In the genomic region with DNA sequence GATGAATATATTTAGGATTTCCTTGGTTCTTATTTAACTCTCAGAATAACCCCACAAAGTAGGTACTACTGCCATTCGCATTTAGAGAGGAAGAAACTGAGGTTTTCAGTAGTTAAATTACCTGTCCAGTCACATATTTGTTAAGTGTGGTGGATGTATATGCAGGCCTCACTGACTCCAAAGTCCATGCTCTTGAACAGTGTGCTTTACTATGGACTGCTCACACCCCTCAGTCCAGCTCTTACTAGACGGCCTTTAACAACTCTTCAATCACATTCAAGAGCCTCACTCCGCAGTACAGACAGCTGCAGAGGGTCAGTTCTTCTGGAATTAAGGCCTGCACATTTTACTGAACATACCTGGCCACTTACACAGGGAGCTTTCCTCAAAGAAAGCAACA, we compare ENCODE assay signal across 26 cellular contexts.
"Had no signal": no experiment of that assay in that cellular context is flagged by ENCODE, and none has a peak within 500 bp of the region (broad histone marks: within the 10 kb centered on the region; RNA-seq: fewer than 3 reads in every experiment).

No MANE protein-coding gene starts in this region.

- DNase-seq: stimulated activated CD4-positive, alpha-beta T cell treated with anti-CD3 and anti-CD28 coated beads, Interleukin-2, amount 100 ng/mL, for 48 hours; stimulated activated CD4-positive, alpha-beta T cell treated with anti-CD3 and anti-CD28 coated beads, Interleukin-4, amount 100 ng/mL, for 1 hour; stimulated activated CD4-positive, alpha-beta T cell treated with anti-CD3 and anti-CD28 coated beads, Interleukin-4, amount 100 ng/mL, for 24 hours; stimulated activated CD4-positive, alpha-beta T cell treated with anti-CD3 and anti-CD28 coated beads, Interleukin-4, amount 100 ng/mL, for 4 hours; stimulated activated CD8-positive, alpha-beta memory T cell treated with anti-CD3 and anti-CD28 coated beads, Interleukin-4, amount 100 ng/mL, for 48 hours; stimulated activated naive B cell treated with anti-CD40 and anti-IgM and Interleukin-4, amounts not matched to agents 10 μg/mL and 1 μg/mL and 100 μg/mL, for 72 hours; stimulated activated naive CD4-positive, alpha-beta T cell; stimulated activated naive CD4-positive, alpha-beta T cell treated with Interleukin-2 at 50 U/mL for 16 hours; stimulated activated naive CD8-positive, alpha-beta T cell treated with anti-CD3 and anti-CD28 coated beads, Interleukin-15, amount 100 ng/mL, for 72 hours; stimulated activated naive CD8-positive, alpha-beta T cell treated with anti-CD3 and anti-CD28 coated beads, Interleukin-15, Interleukin-2, amounts not matched to agents 100 U/mL and 50 U/mL, for 24 hours; stomach; substantia nigra; testis; thyroid gland; tibial artery; transverse colon; upper lobe of left lung; upper lobe of right lung; uterus had no signal

- H3K4me3 ChIP-seq: stomach, suprapubic skin, testis, thoracic aorta, thyroid gland, tibial artery, tibial nerve, transverse colon, upper lobe of left lung, upper lobe of right lung, uterus, vagina had no signal

- ATAC-seq: stimulated activated effector memory CD8-positive, alpha-beta T cell treated with anti-CD3 and anti-CD28 coated beads, Interleukin-12 subunit alpha, Interleukin-12 subunit beta, amount 100 ng/mL, for 72 hours; stimulated activated memory B cell treated with anti-CD40 and anti-IgM and Interleukin-4, amounts not matched to agents 10 μg/mL and 1 μg/mL and 100 μg/mL, for 72 hours; stimulated activated naive B cell treated with anti-CD40 and anti-IgM and Interleukin-4, amounts not matched to agents 10 μg/mL and 1 μg/mL and 100 μg/mL, for 72 hours; stimulated activated naive CD8-positive, alpha-beta T cell treated with anti-CD3 and anti-CD28 coated beads, Interleukin-15, amount 100 ng/mL, for 72 hours; stimulated activated naive CD8-positive, alpha-beta T cell treated with anti-CD3 and anti-CD28 coated beads, Interleukin-15, Interleukin-2, amounts not matched to agents 100 U/mL and 50 U/mL, for 24 hours; upper lobe of right lung had no signal

- H3K27me3 ChIP-seq: stomach, suprapubic skin, testis, thyroid gland, tibial artery, tibial nerve, transverse colon, upper lobe of left lung, upper lobe of right lung, uterus, vagina had no signal

- H3K4me1 ChIP-seq: stomach, suprapubic skin, testis, thyroid gland, tibial artery, tibial nerve, transverse colon, upper lobe of left lung, upper lobe of right lung, uterus, vagina had no signal

- H3K36me3 ChIP-seq: thoracic aorta, thyroid gland, upper lobe of left lung, upper lobe of right lung, uterus, vagina had no signal

- H3K9me3 ChIP-seq: testis, thyroid gland, uterus had no signal

- FAIRE-seq: urothelium cell line had no signal

- H3K27ac ChIP-seq: stomach, suprapubic skin, testis, thoracic aorta, thyroid gland, tibial artery, tibial nerve, transverse colon, upper lobe of left lung, upper lobe of right lung, uterus, vagina had no signal
